Comparison of ENCODE assay signal across 17 cellular contexts in the genomic region with DNA sequence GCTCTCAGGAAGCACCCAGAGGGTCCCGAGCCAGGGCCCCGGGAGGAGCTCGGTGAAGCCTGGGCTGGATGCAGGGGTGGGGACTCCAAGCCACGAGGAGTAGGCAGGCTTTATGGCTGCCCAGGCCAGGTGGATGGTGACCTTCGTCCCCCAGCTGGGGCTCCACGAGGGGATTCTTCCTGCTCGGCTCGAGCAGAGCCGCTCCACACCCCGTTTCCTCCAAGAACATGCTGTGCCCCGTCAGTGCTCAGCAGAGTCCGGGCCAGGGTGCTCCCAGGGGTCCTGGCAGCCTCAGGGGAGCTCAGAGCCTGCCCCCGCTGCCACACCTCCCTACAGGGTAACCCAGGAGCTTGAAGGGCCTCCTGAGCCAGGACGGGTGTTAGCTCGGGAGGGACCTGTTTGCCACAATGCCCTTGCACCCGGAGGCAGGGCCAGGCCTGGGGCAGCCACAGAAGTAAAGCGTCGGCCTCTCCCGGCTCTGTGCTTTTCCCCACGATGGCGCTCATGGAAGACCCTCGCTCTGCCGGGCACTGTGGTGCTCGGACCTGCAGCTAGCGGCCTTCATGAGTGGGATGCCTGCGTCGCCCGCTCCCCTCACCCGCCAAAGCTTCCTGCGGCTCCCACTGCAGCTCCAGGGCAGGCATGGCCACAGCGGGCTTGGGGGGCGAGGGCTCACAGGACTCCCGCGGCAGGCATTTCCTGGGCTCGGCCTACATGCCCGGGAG.
DNase-seq lines count a peak whose midpoint lies in the region; ATAC-seq, FAIRE-seq and TF ChIP-seq lines count a peak whose summit lies in the region.
"Had no signal": no experiment of that assay in that cellular context is flagged by ENCODE, and none has a peak within 500 bp of the region (broad histone marks: within the 10 kb centered on the region; RNA-seq: fewer than 3 reads in every experiment).

No MANE protein-coding gene starts in this region.

- in situ Hi-C loops in GM13977 (cut with MboI; ENCODE audit: low pct_unique_long_range_greater_than_20kb, low sequenced_read_pairs, unreplicated experiment) = no loop called here

- 0 out of 2 replicates have a peak, but pooled peaks have one; percentile 0 for TF ChIP-seq CTCF in 22Rv1 (IDR thresholded peaks at IDR 0.05)
- no peak for TF ChIP-seq CTCF in GM13977 (IDR thresholded peaks at IDR 0.05; ENCODE audit: extremely low read depth, insufficient read depth, missing control alignments)
- TF ChIP-seq CTCF in colonic mucosa (IDR thresholded peaks at IDR 0.05) = no peak
- TF ChIP-seq CTCF in omental fat pad (IDR thresholded peaks at IDR 0.05) = no peak

- ATAC-seq in GM19467 (IDR thresholded peaks at IDR 0.05; ENCODE audit: unreplicated experiment) (no peak), HG03196 (IDR thresholded peaks at IDR 0.05; ENCODE audit: unreplicated experiment) (no peak), omental fat pad (ENCODE audit: low FRiP score) (no peak)

- H3K9me3 ChIP-seq in colonic mucosa (no peaks in the 10 kb centered on the region), small intestine (ENCODE audit: control insufficient read depth, low read depth) (no peaks in the 10 kb centered on the region)

- H3K9ac ChIP-seq in colonic mucosa (ENCODE audit: low read depth in 2 of 2, low read length in 2 of 2) = no peak overlapping the region

- H3K4me1 ChIP-seq in colonic mucosa (no peaks in the 10 kb centered on the region), small intestine (ENCODE audit: control insufficient read depth in 2 of 2, insufficient read depth in 1 of 2, low read depth in 1 of 2, low read length in 1 of 2) (no peaks in the 10 kb centered on the region)

- H3K36me3 ChIP-seq in colonic mucosa = no peaks in the 10 kb centered on the region
- no peaks in the 10 kb centered on the region for H3K36me3 ChIP-seq in small intestine (ENCODE audit: control insufficient read depth in 2 of 2, insufficient read depth in 2 of 2, low read length in 2 of 2)

- peak; percentile 35 for DNase-seq in GM13977 (ENCODE audit: low spot score)
- DNase-seq in colonic mucosa = peak; percentile 27
- DNase-seq in small intestine = peak; percentile 58
- DNase-seq in omental fat pad (ENCODE audit: low spot score) = no peak
- DNase-seq: ACHN; CD4-positive, alpha-beta memory T cell; DMS79; IMR-90; Kasumi-1; KBM-7 had no signal

- H3K27ac ChIP-seq in 22Rv1 = no peak overlapping the region
- H3K27ac ChIP-seq in colonic mucosa = no peak overlapping the region
- H3K27ac ChIP-seq in small intestine (ENCODE audit: low read depth in 1 of 2, low read length in 1 of 2) = no peak overlapping the region
- H3K27ac ChIP-seq: C4-2B, HL-60 had no signal

- intact Hi-C loops in colonic mucosa (cut with DNase I) = no loop called here

- 55 to 71% (median 59%) methylated on average over 34 to 36 of the region's 36 CpGs for WGBS in small intestine, 3 donors

- H3K27me3 ChIP-seq in colonic mucosa = no peaks in the 10 kb centered on the region
- no peaks in the 10 kb centered on the region for H3K27me3 ChIP-seq in small intestine (ENCODE audit: control insufficient read depth in 2 of 2, insufficient read depth in 2 of 2, low read length in 2 of 2)

- FAIRE-seq in small intestine (lab: Jason Lieb, UNC) = no peak
- FAIRE-seq: GM12891, H1 had no signal

- no peak overlapping the region for H3K4me3 ChIP-seq in colonic mucosa
- no peak overlapping the region for H3K4me3 ChIP-seq in small intestine (ENCODE audit: low read depth in 1 of 2, low read length in 2 of 2)
